In genomic region chr17:1474402-1475189, GRCh38 we compare ENCODE assay signal across 10 cellular contexts. TPM values are rescaled to one million over a fixed set of nuclear protein-coding genes. Genes with fewer than 3 reads are reported as not detected.
DNase-seq lines count a peak whose midpoint lies in the region; ATAC-seq and TF ChIP-seq lines count a peak whose summit lies in the region.
"Had no signal": no experiment of that assay in that cellular context is flagged by ENCODE, and none has a peak within 500 bp of the region (broad histone marks: within the 10 kb centered on the region; RNA-seq: fewer than 3 reads in every experiment).

No MANE protein-coding gene starts in this region.

- peak overlapping the region; percentile 69 for H3K27ac Mint-ChIP-seq in CD4-positive, alpha-beta T cell
- peak overlapping the region; percentile 33 for H3K27ac Mint-ChIP-seq in glutamatergic neuron (ENCODE audit: unreplicated experiment)

- no peak for TF ChIP-seq CTCF in CD4-positive, alpha-beta T cell (IDR thresholded peaks at IDR 0.05)
- no peak for TF ChIP-seq CTCF in glutamatergic neuron (IDR thresholded peaks at IDR 0.05; ENCODE audit: partially characterized antibody, unreplicated experiment)

- H3K9me3 Mint-ChIP-seq in CD4-positive, alpha-beta T cell, result no peaks in the 10 kb centered on the region
- peaks cover 7% of the 10 kb centered on the region for H3K9me3 Mint-ChIP-seq in glutamatergic neuron (ENCODE audit: unreplicated experiment)

- H3K4me1 Mint-ChIP-seq in CD4-positive, alpha-beta T cell (ENCODE audit: low read depth), result peaks cover 19% of the 10 kb centered on the region
- peaks cover 15% of the 10 kb centered on the region for H3K4me1 Mint-ChIP-seq in glutamatergic neuron (ENCODE audit: low read depth, unreplicated experiment)

- CTCF ChIA-PET in CD4-positive, alpha-beta T cell (lab: Charles Lee), result no interaction called here
- CTCF ChIA-PET in HEK293T (lab: Yijun Ruan, JAX), result no interaction called here

- intact Hi-C loops in CD4-positive, alpha-beta T cell (cut with DNase I, micrococcal nuclease), result no loop called here

- H3K36me3 Mint-ChIP-seq in CD4-positive, alpha-beta T cell (ENCODE audit: low read depth), result peaks cover 12% of the 10 kb centered on the region
- H3K36me3 Mint-ChIP-seq in glutamatergic neuron (ENCODE audit: unreplicated experiment), result no peaks in the 10 kb centered on the region

- no peaks in the 10 kb centered on the region for H3K9me3 ChIP-seq in CD4-positive, alpha-beta T cell (ENCODE audit: control insufficient read depth, low read length)
- H3K9me3 ChIP-seq: psoas muscle had no signal

- H3K27me3 ChIP-seq in CD4-positive, alpha-beta T cell (ENCODE audit: control insufficient read depth, insufficient read depth, low read length), result no peaks in the 10 kb centered on the region

- POLR2A ChIA-PET in CD4-positive, alpha-beta T cell (lab: Charles Lee), result no interaction called here
- POLR2A ChIA-PET in HEK293T (lab: Yijun Ruan, JAX), result interaction anchor here (0.8 to 1.2 kb wide), 2 partner anchors 11 to 42 kb away, joined by 3 read pairs; partner anchors contain the start of gene INPP5K

- no peak for ATAC-seq in CD4-positive, alpha-beta T cell (ENCODE audit: poor library complexity)
- ATAC-seq in GM19395 (IDR thresholded peaks at IDR 0.05; ENCODE audit: unreplicated experiment), result peak; percentile 64
- ATAC-seq in HG03103 (IDR thresholded peaks at IDR 0.05; ENCODE audit: low read depth, unreplicated experiment), result peak; percentile 64
- ATAC-seq: psoas muscle had no signal

- H3K27me3 Mint-ChIP-seq in CD4-positive, alpha-beta T cell, result no peaks in the 10 kb centered on the region
- peaks cover 4% of the 10 kb centered on the region for H3K27me3 Mint-ChIP-seq in glutamatergic neuron (ENCODE audit: unreplicated experiment)

- H3K4me3 Mint-ChIP-seq in CD4-positive, alpha-beta T cell, result no peak overlapping the region
- H3K4me3 Mint-ChIP-seq in glutamatergic neuron (ENCODE audit: unreplicated experiment), result no peak overlapping the region

- H3K27ac ChIP-seq in CD4-positive, alpha-beta T cell (ENCODE audit: low read depth, low read length), result no peak overlapping the region
- H3K27ac ChIP-seq: psoas muscle had no signal

- no peak for DNase-seq in CD4-positive, alpha-beta T cell
- peak; percentile 54 for DNase-seq in glutamatergic neuron
- DNase-seq in stimulated activated CD4-positive, alpha-beta T cell treated with anti-CD3 and anti-CD28 coated beads, Interleukin-2, amount 100 ng/mL, for 24 hours, result no peak
- no peak for DNase-seq in NCI-H748 (lab: John Stamatoyannopoulos, UW; ENCODE audit: unreplicated experiment)
- no peak for DNase-seq in NCI-H187 (lab: John Stamatoyannopoulos, UW)
- DNase-seq in HEK293T (ENCODE audit: extremely low spot score), result no peak
- DNase-seq: activated CD4-positive, alpha-beta T cell treated with anti-CD3 and anti-CD28 coated beads, Interleukin-2, amount 50 U/mL, for 48 hours; psoas muscle had no signal

TF ChIP-seq in HEK293T, 16 proteins besides CTCF, POLR2A, EP300 and RAD21:
- TF ChIP-seq CTBP1 (IDR thresholded peaks at IDR 0.05; ENCODE audit: borderline replicate concordance) (no peak), SUZ12 (IDR thresholded peaks at IDR 0.05) (no peak), PKNOX1 (IDR thresholded peaks at IDR 0.05) (no peak)
TF ChIP-seq in HEK293T: peak in this region for 0.

RNA-seq across cellular contexts. Expression of gene MYO1C, which starts 17.9 kb away (rescaled TPM):
- total RNA-seq in CD4-positive, alpha-beta T cell, result 10 to 100 TPM; 21.0 to 24.7 TPM
- total RNA-seq in glutamatergic neuron (ENCODE audit: unreplicated experiment), result 58.5 TPM

RNA-seq across cellular contexts. Expression of gene CRK, which starts 18.6 kb away (rescaled TPM):
- total RNA-seq in CD4-positive, alpha-beta T cell, result 10 to 100 TPM; 13.6 to 14.5 TPM
- total RNA-seq in glutamatergic neuron (ENCODE audit: unreplicated experiment), result 46.4 TPM

RNA-seq across cellular contexts. Expression of gene INPP5K, which starts 41.8 kb away (rescaled TPM):
- 100 to 1,000 TPM; 199 to 207 TPM for total RNA-seq in CD4-positive, alpha-beta T cell
- total RNA-seq in glutamatergic neuron (ENCODE audit: unreplicated experiment), result 42.4 TPM
